In genomic region chr20:61861054-61861841, GRCh38 we compare ENCODE assay signal across 21 cellular contexts.
"Had no signal": no experiment of that assay in that cellular context is flagged by ENCODE, and none has a peak within 500 bp of the region (broad histone marks: within the 10 kb centered on the region; RNA-seq: fewer than 3 reads in every experiment).

No MANE protein-coding gene starts in this region.

- H3K9me3 Mint-ChIP-seq: nephron progenitor cell had no signal

- FAIRE-seq: urothelium cell line had no signal

- H3K27me3 Mint-ChIP-seq: activated naive CD4-positive, alpha-beta T cell treated with anti-CD3 and anti-CD28 coated beads, Interleukin-2, amount 50 U/mL, for 24 hours had no signal

- H3K27me3 ChIP-seq: adrenal gland, body of pancreas, colonic mucosa, ovary had no signal

- H3K4me3 Mint-ChIP-seq: activated naive CD4-positive, alpha-beta T cell treated with anti-CD3 and anti-CD28 coated beads, Interleukin-2, amount 50 U/mL, for 24 hours; activated T-cell treated with anti-CD3 and anti-CD28 coated beads, Interleukin-2, amount 50 U/mL, for 4 hours; memory B cell; nephron progenitor cell had no signal

- H3K4me1 Mint-ChIP-seq: activated naive CD4-positive, alpha-beta T cell treated with anti-CD3 and anti-CD28 coated beads, Interleukin-2, amount 50 U/mL, for 24 hours; memory B cell; nephron progenitor cell had no signal

- H3K36me3 Mint-ChIP-seq: activated naive CD4-positive, alpha-beta T cell treated with anti-CD3 and anti-CD28 coated beads, Interleukin-2, amount 50 U/mL, for 24 hours; memory B cell had no signal

- H3K4me3 ChIP-seq: adrenal gland, body of pancreas, colonic mucosa, esophagus muscularis mucosa, ovary, sigmoid colon had no signal

- H3K27ac Mint-ChIP-seq: activated naive CD4-positive, alpha-beta T cell treated with anti-CD3 and anti-CD28 coated beads, Interleukin-2, amount 50 U/mL, for 24 hours; memory B cell; nephron progenitor cell had no signal

- H3K9me3 ChIP-seq: adrenal gland, body of pancreas, colonic mucosa, esophagus muscularis mucosa, ovary, sigmoid colon had no signal

- H3K27ac ChIP-seq: adrenal gland, body of pancreas, colonic mucosa, esophagus muscularis mucosa, ovary, sigmoid colon had no signal

- H3K4me1 ChIP-seq: adrenal gland, body of pancreas, colonic mucosa, esophagus muscularis mucosa, sigmoid colon had no signal

- DNase-seq: activated CD4-positive, alpha-beta T cell treated with anti-CD3 and anti-CD28 coated beads for 1 hour; activated CD4-positive, alpha-beta T cell treated with anti-CD3 and anti-CD28 coated beads, Interleukin-2, amount 50 U/mL, for 4 hours; activated effector memory CD4-positive, alpha-beta T cell treated with anti-CD3 and anti-CD28 coated beads, Interleukin-2, amount 50 U/mL, for 16 hours; activated T-cell treated with anti-CD3 and anti-CD28 coated beads, Interleukin-2, amount 50 U/mL, for 4 hours; adrenal gland; body of pancreas; caudate nucleus; colonic mucosa; effector CD4-positive, alpha-beta T cell; hippocampal formation; left ventricle myocardium superior; nephron progenitor cell; ovary; sigmoid colon; stimulated activated CD4-positive, alpha-beta T cell treated with anti-CD3 and anti-CD28 coated beads, Interleukin-2, amount 100 ng/mL, for 24 hours; T-helper 1 cell; T1000 had no signal

- H3K36me3 ChIP-seq: adrenal gland, colonic mucosa, esophagus muscularis mucosa, ovary, sigmoid colon had no signal

- ATAC-seq: activated T-cell treated with anti-CD3 and anti-CD28 coated beads, Interleukin-2, amount 50 U/mL, for 4 hours; body of pancreas; left ventricle myocardium superior had no signal
